Comparison of ENCODE assay signal across 8 cellular contexts in the genomic region with DNA sequence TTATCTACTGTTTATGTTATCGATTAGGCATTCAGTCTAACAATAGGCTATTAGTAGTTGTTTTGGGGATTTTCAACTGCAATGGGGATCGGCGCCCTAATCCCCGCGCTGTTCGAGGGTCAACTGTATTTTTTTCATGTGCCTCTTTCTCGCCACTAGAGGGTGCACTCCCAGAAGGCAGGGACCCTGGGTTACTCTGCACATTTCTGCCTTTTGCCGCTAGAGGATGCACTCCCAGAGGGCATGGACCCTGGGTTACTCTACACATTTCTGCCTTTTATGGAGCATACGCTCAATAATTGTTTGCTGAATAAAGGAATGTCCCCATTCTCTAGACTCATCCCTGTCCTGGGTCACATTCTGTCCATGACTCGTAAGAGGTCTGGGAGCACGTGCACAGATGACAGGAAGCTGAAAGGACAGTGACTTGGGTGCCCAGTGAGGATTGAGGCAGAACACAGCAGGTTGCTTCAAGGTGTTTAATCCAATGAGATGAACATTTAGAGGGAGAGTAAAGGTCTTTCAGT. TPM values are rescaled to one million over a fixed set of nuclear protein-coding genes. Genes with fewer than 3 reads are reported as not detected.
DNase-seq lines count a peak whose midpoint lies in the region; ATAC-seq, FAIRE-seq and TF ChIP-seq lines count a peak whose summit lies in the region.

No MANE protein-coding gene starts in this region.

- peaks cover 9% of the 10 kb centered on the region for H3K27me3 ChIP-seq in adrenal gland
- H3K27me3 ChIP-seq in right cardiac atrium (ENCODE audit: control insufficient read depth, insufficient read depth): no peaks in the 10 kb centered on the region

- peak; percentile 65 for FAIRE-seq in GM19239 (lab: Jason Lieb, UNC)

- DNase-seq in AG20443 (ENCODE audit: low spot score) (peak; percentile 91), GM19239 (ENCODE audit: insufficient read length, low spot score) (peak; percentile 44), NCI-H1105 treated with DMSO at 0.1 percent for 48 hours (lab: John Stamatoyannopoulos, UW) (peak; percentile 70), T-helper 17 cell (peak; percentile 35 to 45 (median 42)), adrenal gland (peak in 6 of 7 donors; percentile 43 to 86 (median 74)), right cardiac atrium (peak; percentile 50 to 67 (median 54)), smooth muscle cell of the brain vasculature (ENCODE audit: low read depth, low spot score) (peak; percentile 49)

- H3K4me1 ChIP-seq in adrenal gland (replicated peaks in 1 of 2) (no peaks in the 10 kb centered on the region), right cardiac atrium (ENCODE audit: control insufficient read depth, insufficient read depth, low read length) (no peaks in the 10 kb centered on the region)

- no peaks in the 10 kb centered on the region for H3K36me3 ChIP-seq in adrenal gland (replicated peaks in 1 of 2)

- no peak overlapping the region for H3K4me3 Mint-ChIP-seq in T-helper 17 cell

- H3K27ac ChIP-seq in adrenal gland: no peak overlapping the region
- no peak overlapping the region for H3K27ac ChIP-seq in right cardiac atrium (ENCODE audit: low read length)

- H3K27me3 Mint-ChIP-seq in T-helper 17 cell: peaks cover 66% of the 10 kb centered on the region

- no peak overlapping the region for H3K27ac Mint-ChIP-seq in T-helper 17 cell

- H3K4me3 ChIP-seq in adrenal gland (no peak overlapping the region), right cardiac atrium (ENCODE audit: low read length) (no peak overlapping the region)

- ATAC-seq in T-helper 17 cell (peak; percentile 99), right cardiac atrium (peak; percentile 76 to 88), GM21717 (IDR thresholded peaks at IDR 0.05; ENCODE audit: unreplicated experiment) (no peak)

- intact Hi-C loops in adrenal gland (cut with DNase I): no loop called here
- intact Hi-C loops in right cardiac atrium (cut with DNase I): no loop called here

- H3K9me3 ChIP-seq in T-helper 17 cell (ENCODE audit: control insufficient read depth, low read length, poor library complexity, severe bottlenecking) (no peaks in the 10 kb centered on the region), adrenal gland (replicated peaks in 1 of 3) (no peaks in the 10 kb centered on the region), right cardiac atrium (ENCODE audit: control insufficient read depth, low read length) (peaks cover 1% of the 10 kb centered on the region)

- TF ChIP-seq POLR2A in adrenal gland (IDR thresholded peaks at IDR 0.05): no peak

- peak; percentile 45 to 100 (median 99) for TF ChIP-seq CTCF in adrenal gland (IDR thresholded peaks at IDR 0.05)

- H3K4me1 Mint-ChIP-seq in T-helper 17 cell: peaks cover 12% of the 10 kb centered on the region

- 5 to 11% (median 8%) methylated on average over 11 of the region's 11 CpGs for WGBS in adrenal gland, 4 donors
- WGBS in right cardiac atrium: 12% methylated on average over 11 of the region's 11 CpGs

- H3K36me3 Mint-ChIP-seq in T-helper 17 cell (ENCODE audit: low read depth): peaks cover 2% of the 10 kb centered on the region

RNA-seq across cellular contexts. Expression of a gene that starts 27.9 kb away (rescaled TPM):
- total RNA-seq in T-helper 17 cell (1 to 10 TPM; 6.4 to 7.8 TPM), adrenal gland (10 to 100 TPM in 5 of 8 donors, 1 to 10 TPM in 3; 6.7 to 15.8 (median 11.8) TPM), right cardiac atrium (10 to 100 TPM in 1 of 4 donors, 1 to 10 TPM in 3; 7.4 to 10.1 (median 8.6) TPM)
- polyA plus RNA-seq in adrenal gland (1 to 10 TPM; 4.1 to 9.4 (median 5.8) TPM), right cardiac atrium (4.3 TPM)

RNA-seq across cellular contexts. Expression of a gene that starts 50.9 kb away (rescaled TPM):
- total RNA-seq in T-helper 17 cell (not detected), adrenal gland (not detected), right cardiac atrium (not detected)
- polyA plus RNA-seq in adrenal gland (not detected), right cardiac atrium (not detected)
